In the genomic region with DNA sequence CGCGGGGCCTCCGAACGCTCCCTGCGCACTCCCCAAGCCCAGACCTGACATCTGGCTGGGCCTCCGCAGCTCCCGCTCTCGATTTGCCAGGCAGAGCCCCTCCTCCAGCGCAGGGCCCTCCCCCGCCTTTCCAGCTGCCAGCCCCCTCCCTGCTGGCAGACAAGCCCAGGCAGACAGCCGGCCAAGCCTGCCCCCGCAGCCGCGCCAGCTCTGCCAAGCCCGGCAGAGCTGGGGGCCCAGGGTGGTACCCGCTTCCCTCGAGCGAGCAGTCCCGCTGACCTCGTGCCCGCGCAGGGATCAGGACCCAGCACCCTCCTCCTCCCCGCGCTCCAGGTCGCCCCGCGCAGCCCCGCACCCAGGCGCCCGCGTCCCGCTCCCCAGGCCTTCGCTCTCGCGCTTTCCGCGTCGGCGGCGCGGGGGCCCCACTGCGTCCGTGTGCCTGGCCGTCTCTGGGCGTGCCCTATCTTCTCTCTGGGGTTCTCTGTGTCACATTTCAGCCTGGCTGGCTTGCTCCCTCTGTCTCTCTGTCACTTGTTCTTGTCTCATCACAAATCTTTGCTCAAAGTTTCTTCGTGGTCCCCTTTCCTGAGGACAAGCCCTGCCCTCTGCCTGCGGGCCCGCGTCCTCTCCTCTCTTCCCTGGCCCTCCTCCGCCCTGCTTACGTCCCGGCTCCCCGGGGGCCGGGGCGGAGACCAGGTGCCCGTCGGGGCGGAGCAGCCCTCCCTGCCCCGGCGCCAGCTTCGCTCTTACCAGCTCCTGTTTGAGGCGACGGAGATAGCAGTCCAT, we compare ENCODE assay signal across 1 cellular context.
A peak's percentile ranks its signal among the peaks of the same experiment; 100 is the strongest.
TF ChIP-seq lines count a peak whose summit lies in the region.

No MANE protein-coding gene starts in this region.

TF ChIP-seq in HEK293, 187 proteins besides CTCF, POLR2A, EP300 and RAD21 (continued from another document and continues in another):
- TF ChIP-seq, protein P1, sequence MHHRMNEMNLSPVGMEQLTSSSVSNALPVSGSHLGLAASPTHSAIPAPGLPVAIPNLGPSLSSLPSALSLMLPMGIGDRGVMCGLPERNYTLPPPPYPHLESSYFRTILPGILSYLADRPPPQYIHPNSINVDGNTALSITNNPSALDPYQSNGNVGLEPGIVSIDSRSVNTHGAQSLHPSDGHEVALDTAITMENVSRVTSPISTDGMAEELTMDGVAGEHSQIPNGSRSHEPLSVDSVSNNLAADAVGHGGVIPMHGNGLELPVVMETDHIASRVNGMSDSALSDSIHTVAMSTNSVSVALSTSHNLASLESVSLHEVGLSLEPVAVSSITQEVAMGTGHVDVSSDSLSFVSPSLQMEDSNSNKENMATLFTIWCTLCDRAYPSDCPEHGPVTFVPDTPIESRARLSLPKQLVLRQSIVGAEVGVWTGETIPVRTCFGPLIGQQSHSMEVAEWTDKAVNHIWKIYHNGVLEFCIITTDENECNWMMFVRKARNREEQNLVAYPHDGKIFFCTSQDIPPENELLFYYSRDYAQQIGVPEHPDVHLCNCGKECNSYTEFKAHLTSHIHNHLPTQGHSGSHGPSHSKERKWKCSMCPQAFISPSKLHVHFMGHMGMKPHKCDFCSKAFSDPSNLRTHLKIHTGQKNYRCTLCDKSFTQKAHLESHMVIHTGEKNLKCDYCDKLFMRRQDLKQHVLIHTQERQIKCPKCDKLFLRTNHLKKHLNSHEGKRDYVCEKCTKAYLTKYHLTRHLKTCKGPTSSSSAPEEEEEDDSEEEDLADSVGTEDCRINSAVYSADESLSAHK (tag by site-specific recombination; IDR thresholded peaks at IDR 0.05) = no peak
- TF ChIP-seq, protein P2, sequence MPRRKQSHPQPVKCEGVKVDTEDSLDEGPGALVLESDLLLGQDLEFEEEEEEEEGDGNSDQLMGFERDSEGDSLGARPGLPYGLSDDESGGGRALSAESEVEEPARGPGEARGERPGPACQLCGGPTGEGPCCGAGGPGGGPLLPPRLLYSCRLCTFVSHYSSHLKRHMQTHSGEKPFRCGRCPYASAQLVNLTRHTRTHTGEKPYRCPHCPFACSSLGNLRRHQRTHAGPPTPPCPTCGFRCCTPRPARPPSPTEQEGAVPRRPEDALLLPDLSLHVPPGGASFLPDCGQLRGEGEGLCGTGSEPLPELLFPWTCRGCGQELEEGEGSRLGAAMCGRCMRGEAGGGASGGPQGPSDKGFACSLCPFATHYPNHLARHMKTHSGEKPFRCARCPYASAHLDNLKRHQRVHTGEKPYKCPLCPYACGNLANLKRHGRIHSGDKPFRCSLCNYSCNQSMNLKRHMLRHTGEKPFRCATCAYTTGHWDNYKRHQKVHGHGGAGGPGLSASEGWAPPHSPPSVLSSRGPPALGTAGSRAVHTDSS (tag by site-specific recombination; IDR thresholded peaks at IDR 0.05) = no peak
- peak; percentile 74 for TF ChIP-seq ZNF335 (tag by site-specific recombination; conservative IDR thresholded peaks at IDR 0.05)
- peak; percentile 66 for TF ChIP-seq ZNF660 (tag by site-specific recombination; IDR thresholded peaks at IDR 0.05)
- no peak for TF ChIP-seq ZNF768 (tag by site-specific recombination; IDR thresholded peaks at IDR 0.05)
- no peak for TF ChIP-seq ZNF248 (tag by site-specific recombination; IDR thresholded peaks at IDR 0.05)
- TF ChIP-seq ZNF707 (tag by site-specific recombination; IDR thresholded peaks at IDR 0.05) = no peak
- no peak for TF ChIP-seq ZNF776 (tag by site-specific recombination; IDR thresholded peaks at IDR 0.05; ENCODE audit: borderline replicate concordance)
- TF ChIP-seq, protein P3, sequence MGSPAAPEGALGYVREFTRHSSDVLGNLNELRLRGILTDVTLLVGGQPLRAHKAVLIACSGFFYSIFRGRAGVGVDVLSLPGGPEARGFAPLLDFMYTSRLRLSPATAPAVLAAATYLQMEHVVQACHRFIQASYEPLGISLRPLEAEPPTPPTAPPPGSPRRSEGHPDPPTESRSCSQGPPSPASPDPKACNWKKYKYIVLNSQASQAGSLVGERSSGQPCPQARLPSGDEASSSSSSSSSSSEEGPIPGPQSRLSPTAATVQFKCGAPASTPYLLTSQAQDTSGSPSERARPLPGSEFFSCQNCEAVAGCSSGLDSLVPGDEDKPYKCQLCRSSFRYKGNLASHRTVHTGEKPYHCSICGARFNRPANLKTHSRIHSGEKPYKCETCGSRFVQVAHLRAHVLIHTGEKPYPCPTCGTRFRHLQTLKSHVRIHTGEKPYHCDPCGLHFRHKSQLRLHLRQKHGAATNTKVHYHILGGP (tag by site-specific recombination; IDR thresholded peaks at IDR 0.05) = no peak
- TF ChIP-seq, protein P4, sequence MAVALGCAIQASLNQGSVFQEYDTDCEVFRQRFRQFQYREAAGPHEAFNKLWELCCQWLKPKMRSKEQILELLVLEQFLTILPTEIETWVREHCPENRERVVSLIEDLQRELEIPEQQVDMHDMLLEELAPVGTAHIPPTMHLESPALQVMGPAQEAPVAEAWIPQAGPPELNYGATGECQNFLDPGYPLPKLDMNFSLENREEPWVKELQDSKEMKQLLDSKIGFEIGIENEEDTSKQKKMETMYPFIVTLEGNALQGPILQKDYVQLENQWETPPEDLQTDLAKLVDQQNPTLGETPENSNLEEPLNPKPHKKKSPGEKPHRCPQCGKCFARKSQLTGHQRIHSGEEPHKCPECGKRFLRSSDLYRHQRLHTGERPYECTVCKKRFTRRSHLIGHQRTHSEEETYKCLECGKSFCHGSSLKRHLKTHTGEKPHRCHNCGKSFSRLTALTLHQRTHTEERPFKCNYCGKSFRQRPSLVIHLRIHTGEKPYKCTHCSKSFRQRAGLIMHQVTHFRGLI (tag by site-specific recombination; IDR thresholded peaks at IDR 0.05) = peak; percentile 92
- peak; percentile 80 for TF ChIP-seq KLF1 (tag by site-specific recombination; IDR thresholded peaks at IDR 0.05)
- no peak for TF ChIP-seq ZNF670 (tag by site-specific recombination; IDR thresholded peaks at IDR 0.05; ENCODE audit: low read depth)
- TF ChIP-seq, protein P5, sequence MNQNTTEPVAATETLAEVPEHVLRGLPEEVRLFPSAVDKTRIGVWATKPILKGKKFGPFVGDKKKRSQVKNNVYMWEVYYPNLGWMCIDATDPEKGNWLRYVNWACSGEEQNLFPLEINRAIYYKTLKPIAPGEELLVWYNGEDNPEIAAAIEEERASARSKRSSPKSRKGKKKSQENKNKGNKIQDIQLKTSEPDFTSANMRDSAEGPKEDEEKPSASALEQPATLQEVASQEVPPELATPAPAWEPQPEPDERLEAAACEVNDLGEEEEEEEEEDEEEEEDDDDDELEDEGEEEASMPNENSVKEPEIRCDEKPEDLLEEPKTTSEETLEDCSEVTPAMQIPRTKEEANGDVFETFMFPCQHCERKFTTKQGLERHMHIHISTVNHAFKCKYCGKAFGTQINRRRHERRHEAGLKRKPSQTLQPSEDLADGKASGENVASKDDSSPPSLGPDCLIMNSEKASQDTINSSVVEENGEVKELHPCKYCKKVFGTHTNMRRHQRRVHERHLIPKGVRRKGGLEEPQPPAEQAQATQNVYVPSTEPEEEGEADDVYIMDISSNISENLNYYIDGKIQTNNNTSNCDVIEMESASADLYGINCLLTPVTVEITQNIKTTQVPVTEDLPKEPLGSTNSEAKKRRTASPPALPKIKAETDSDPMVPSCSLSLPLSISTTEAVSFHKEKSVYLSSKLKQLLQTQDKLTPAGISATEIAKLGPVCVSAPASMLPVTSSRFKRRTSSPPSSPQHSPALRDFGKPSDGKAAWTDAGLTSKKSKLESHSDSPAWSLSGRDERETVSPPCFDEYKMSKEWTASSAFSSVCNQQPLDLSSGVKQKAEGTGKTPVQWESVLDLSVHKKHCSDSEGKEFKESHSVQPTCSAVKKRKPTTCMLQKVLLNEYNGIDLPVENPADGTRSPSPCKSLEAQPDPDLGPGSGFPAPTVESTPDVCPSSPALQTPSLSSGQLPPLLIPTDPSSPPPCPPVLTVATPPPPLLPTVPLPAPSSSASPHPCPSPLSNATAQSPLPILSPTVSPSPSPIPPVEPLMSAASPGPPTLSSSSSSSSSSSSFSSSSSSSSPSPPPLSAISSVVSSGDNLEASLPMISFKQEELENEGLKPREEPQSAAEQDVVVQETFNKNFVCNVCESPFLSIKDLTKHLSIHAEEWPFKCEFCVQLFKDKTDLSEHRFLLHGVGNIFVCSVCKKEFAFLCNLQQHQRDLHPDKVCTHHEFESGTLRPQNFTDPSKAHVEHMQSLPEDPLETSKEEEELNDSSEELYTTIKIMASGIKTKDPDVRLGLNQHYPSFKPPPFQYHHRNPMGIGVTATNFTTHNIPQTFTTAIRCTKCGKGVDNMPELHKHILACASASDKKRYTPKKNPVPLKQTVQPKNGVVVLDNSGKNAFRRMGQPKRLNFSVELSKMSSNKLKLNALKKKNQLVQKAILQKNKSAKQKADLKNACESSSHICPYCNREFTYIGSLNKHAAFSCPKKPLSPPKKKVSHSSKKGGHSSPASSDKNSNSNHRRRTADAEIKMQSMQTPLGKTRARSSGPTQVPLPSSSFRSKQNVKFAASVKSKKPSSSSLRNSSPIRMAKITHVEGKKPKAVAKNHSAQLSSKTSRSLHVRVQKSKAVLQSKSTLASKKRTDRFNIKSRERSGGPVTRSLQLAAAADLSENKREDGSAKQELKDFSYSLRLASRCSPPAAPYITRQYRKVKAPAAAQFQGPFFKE (tag by site-specific recombination; IDR thresholded peaks at IDR 0.05; ENCODE audit: borderline replicate concordance) = no peak
- TF ChIP-seq ZNF37A (tag by site-specific recombination; IDR thresholded peaks at IDR 0.05) = no peak
- no peak for TF ChIP-seq ZNF175 (tag by site-specific recombination; IDR thresholded peaks at IDR 0.05)
- TF ChIP-seq SALL2 (tag by site-specific recombination; IDR thresholded peaks at IDR 0.05; ENCODE audit: borderline replicate concordance) = no peak
- no peak for TF ChIP-seq ZNF792 (tag by site-specific recombination; IDR thresholded peaks at IDR 0.05)
- TF ChIP-seq GLI4 (tag by site-specific recombination; IDR thresholded peaks at IDR 0.05) = no peak
- TF ChIP-seq IKZF3 (tag by site-specific recombination; IDR thresholded peaks at IDR 0.05) = 0 out of 2 replicates have a peak, but pooled peaks have one; percentile 51
- TF ChIP-seq ZNF785 (tag by site-specific recombination; IDR thresholded peaks at IDR 0.05) = no peak
- TF ChIP-seq ZNF121 (tag by site-specific recombination; IDR thresholded peaks at IDR 0.05) = no peak
- no peak for TF ChIP-seq SCRT1 (tag by site-specific recombination; IDR thresholded peaks at IDR 0.05; ENCODE audit: borderline replicate concordance)
- TF ChIP-seq, protein P6, sequence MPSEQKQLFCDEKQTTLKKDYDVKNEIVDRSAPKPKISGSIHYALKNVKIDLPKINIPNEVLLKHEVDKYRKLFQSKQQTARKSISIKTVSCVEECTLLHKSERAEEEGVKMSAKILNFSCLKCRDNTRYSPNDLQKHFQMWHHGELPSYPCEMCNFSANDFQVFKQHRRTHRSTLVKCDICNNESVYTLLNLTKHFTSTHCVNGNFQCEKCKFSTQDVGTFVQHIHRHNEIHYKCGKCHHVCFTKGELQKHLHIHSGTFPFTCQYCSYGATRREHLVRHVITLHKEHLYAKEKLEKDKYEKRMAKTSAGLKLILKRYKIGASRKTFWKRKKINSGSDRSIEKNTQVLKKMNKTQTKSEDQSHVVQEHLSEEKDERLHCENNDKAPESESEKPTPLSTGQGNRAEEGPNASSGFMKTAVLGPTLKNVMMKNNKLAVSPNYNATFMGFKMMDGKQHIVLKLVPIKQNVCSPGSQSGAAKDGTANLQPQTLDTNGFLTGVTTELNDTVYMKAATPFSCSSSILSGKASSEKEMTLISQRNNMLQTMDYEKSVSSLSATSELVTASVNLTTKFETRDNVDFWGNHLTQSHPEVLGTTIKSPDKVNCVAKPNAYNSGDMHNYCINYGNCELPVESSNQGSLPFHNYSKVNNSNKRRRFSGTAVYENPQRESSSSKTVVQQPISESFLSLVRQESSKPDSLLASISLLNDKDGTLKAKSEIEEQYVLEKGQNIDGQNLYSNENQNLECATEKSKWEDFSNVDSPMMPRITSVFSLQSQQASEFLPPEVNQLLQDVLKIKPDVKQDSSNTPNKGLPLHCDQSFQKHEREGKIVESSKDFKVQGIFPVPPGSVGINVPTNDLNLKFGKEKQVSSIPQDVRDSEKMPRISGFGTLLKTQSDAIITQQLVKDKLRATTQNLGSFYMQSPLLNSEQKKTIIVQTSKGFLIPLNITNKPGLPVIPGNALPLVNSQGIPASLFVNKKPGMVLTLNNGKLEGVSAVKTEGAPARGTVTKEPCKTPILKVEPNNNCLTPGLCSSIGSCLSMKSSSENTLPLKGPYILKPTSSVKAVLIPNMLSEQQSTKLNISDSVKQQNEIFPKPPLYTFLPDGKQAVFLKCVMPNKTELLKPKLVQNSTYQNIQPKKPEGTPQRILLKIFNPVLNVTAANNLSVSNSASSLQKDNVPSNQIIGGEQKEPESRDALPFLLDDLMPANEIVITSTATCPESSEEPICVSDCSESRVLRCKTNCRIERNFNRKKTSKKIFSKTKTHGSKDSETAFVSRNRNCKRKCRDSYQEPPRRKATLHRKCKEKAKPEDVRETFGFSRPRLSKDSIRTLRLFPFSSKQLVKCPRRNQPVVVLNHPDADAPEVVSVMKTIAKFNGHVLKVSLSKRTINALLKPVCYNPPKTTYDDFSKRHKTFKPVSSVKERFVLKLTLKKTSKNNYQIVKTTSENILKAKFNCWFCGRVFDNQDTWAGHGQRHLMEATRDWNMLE (tag by site-specific recombination; conservative IDR thresholded peaks at IDR 0.05; ENCODE audit: low read depth) = no peak
- TF ChIP-seq ZSCAN16 (tag by site-specific recombination; IDR thresholded peaks at IDR 0.05) = no peak
- no peak for TF ChIP-seq ZNF274 (IDR thresholded peaks at IDR 0.05; ENCODE audit: low read length)
- TF ChIP-seq ZNF274 (tag by site-specific recombination; IDR thresholded peaks at IDR 0.05; ENCODE audit: borderline replicate concordance) = no peak
- TF ChIP-seq ZNF654 (tag by site-specific recombination; IDR thresholded peaks at IDR 0.05; ENCODE audit: low read depth) = no peak
- no peak; the same call in 1 of the 2 replicates for TF ChIP-seq ZNF561 (tag by site-specific recombination; IDR thresholded peaks at IDR 0.05; ENCODE audit: borderline replicate concordance)
- TF ChIP-seq ZNF114 (tag by site-specific recombination; IDR thresholded peaks at IDR 0.05) = no peak
- no peak for TF ChIP-seq ZNF132 (tag by site-specific recombination; IDR thresholded peaks at IDR 0.05; ENCODE audit: borderline replicate concordance)
- no peak for TF ChIP-seq MYNN (tag by site-specific recombination; IDR thresholded peaks at IDR 0.05; ENCODE audit: borderline replicate concordance)
- TF ChIP-seq PRDM1 (tag by site-specific recombination; IDR thresholded peaks at IDR 0.05) = no peak
- TF ChIP-seq ZNF514 (tag by site-specific recombination; IDR thresholded peaks at IDR 0.05) = no peak
- TF ChIP-seq ZFP69B (tag by site-specific recombination; IDR thresholded peaks at IDR 0.05) = 0 out of 2 replicates have a peak, but pooled peaks have one; percentile 76
- TF ChIP-seq ZNF112 (tag by site-specific recombination; IDR thresholded peaks at IDR 0.05) = no peak
- no peak for TF ChIP-seq REPIN1 (tag by site-specific recombination; IDR thresholded peaks at IDR 0.05; ENCODE audit: low read depth)
